Comparison of ENCODE assay signal across 7 cellular contexts in genomic region chr18:55840601-55841170, GRCh38.
"Had no signal": no experiment of that assay in that cellular context is flagged by ENCODE, and none has a peak within 500 bp of the region (broad histone marks: within the 10 kb centered on the region; RNA-seq: fewer than 3 reads in every experiment).

No MANE protein-coding gene starts in this region.

- ATAC-seq: HepG2, K562 had no signal

- DNase-seq: IMR-90, KBM-7 had no signal

- FAIRE-seq: HepG2, HTR-8/SVneo, K562 had no signal

- H3K27me3 Mint-ChIP-seq: IgD-negative memory B cell had no signal

- H3K4me3 Mint-ChIP-seq: IgD-negative memory B cell had no signal

- H3K4me3 ChIP-seq: K562 had no signal

- H3K36me3 Mint-ChIP-seq: IgD-negative memory B cell had no signal

- H3K27ac ChIP-seq: HL-60 had no signal

- H3K27ac Mint-ChIP-seq: IgD-negative memory B cell had no signal
